15 cellular contexts compared by ENCODE assay signal in genomic region chr6:165574770-165575549, GRCh38.
DNase-seq lines count a peak whose midpoint lies in the region; ATAC-seq and TF ChIP-seq lines count a peak whose summit lies in the region.
"Had no signal": no experiment of that assay in that cellular context is flagged by ENCODE, and none has a peak within 500 bp of the region (broad histone marks: within the 10 kb centered on the region; RNA-seq: fewer than 3 reads in every experiment).

No MANE protein-coding gene starts in this region.

- TF ChIP-seq POLR2A in thyroid gland (IDR thresholded peaks at IDR 0.05) = no peak

- H3K9me3 ChIP-seq in heart right ventricle (peaks cover 0 to 5% (median 0%) of the 10 kb centered on the region in 11 donors), thyroid gland (no peaks in the 10 kb centered on the region)
- H3K9me3 ChIP-seq: ovary had no signal

- no peak for TF ChIP-seq CTCF in heart right ventricle (IDR thresholded peaks at IDR 0.05)
- TF ChIP-seq CTCF in thyroid gland (IDR thresholded peaks at IDR 0.05) = no peak

- 68 to 74% methylated on average over 4 of the region's 4 CpGs for WGBS in heart right ventricle, 2 donors
- 68 to 90% methylated on average over 4 of the region's 4 CpGs for WGBS in thyroid gland, 2 donors

- H3K4me1 ChIP-seq in heart right ventricle = peaks cover 0 to 48% (median 26%) of the 10 kb centered on the region in 9 donors
- H3K4me1 ChIP-seq in thyroid gland = peaks cover 34 to 48% of the 10 kb centered on the region in 2 donors

- H3K36me3 ChIP-seq in heart right ventricle (no peaks in the 10 kb centered on the region), thyroid gland (no peaks in the 10 kb centered on the region)
- H3K36me3 ChIP-seq: ovary had no signal

- peak in 3 of 8 donors; percentile 34 to 55 (median 43) for ATAC-seq in heart right ventricle
- ATAC-seq in Right ventricle myocardium inferior = no peak
- ATAC-seq in esophagus mucosa = peak; percentile 93
- ATAC-seq in HG02642 (IDR thresholded peaks at IDR 0.05; ENCODE audit: poor library complexity, unreplicated experiment) = no peak
- no peak for ATAC-seq in HG03442 (IDR thresholded peaks at IDR 0.05; ENCODE audit: unreplicated experiment)
- ATAC-seq: K562, left lobe of liver had no signal

- DNase-seq in heart right ventricle (no peak), Right ventricle myocardium inferior (ENCODE audit: missing footprints) (no peak), NCI-H460 (ENCODE audit: extremely low read depth, low read depth) (peak; percentile 63), thyroid gland (no peak), SKM-1 treated with dmso at 0.1 percent for 144 hours (lab: John Stamatoyannopoulos, UW; ENCODE audit: unreplicated experiment) (no peak)
- DNase-seq: activated T-cell treated with anti-CD3 and anti-CD28 coated beads, Interleukin-2, amount 50 U/mL, for 1 hour; DMS79 treated with DMSO at 0.1 percent for 48 hours; NCI-H2171; ovary; stimulated activated CD4-positive, alpha-beta T cell treated with anti-CD3 and anti-CD28 coated beads, Interleukin-4, amount 100 ng/mL, for 4 hours had no signal

- intact Hi-C loops in heart right ventricle (cut with DNase I) = loop anchor here in 3 of 10 donors (5.0 kb wide), 3 partner anchors 72 to 87 kb away; partner anchors contain the start of gene PDE10A (in 2 of the 3)
- intact Hi-C loops in Right ventricle myocardium inferior (cut with DNase I) = loop anchor here (5.0 kb wide), 1 partner anchor 87 kb away; the partner anchor contains the start of gene PDE10A
- intact Hi-C loops in thyroid gland (cut with DNase I) = no loop called here

- H3K27me3 ChIP-seq in heart right ventricle (no peaks in the 10 kb centered on the region), thyroid gland (no peaks in the 10 kb centered on the region)
- H3K27me3 ChIP-seq: ovary had no signal

- H3K4me3 ChIP-seq in heart right ventricle (no peak overlapping the region), thyroid gland (replicated peaks in 1 of 3) (no peak overlapping the region)
- H3K4me3 ChIP-seq: K562, ovary had no signal

- H3K27ac ChIP-seq in heart right ventricle = peak overlapping the region in 6 of 10 donors; percentile 30 to 72 (median 42)
- H3K27ac ChIP-seq in thyroid gland = peak overlapping the region in 2 of 3 donors; percentile 74 to 92
- H3K27ac ChIP-seq: ovary had no signal
